30 cellular contexts compared by ENCODE assay signal in genomic region chr17:14060706-14061105, GRCh38.
"Had no signal": no experiment of that assay in that cellular context is flagged by ENCODE, and none has a peak within 500 bp of the region (broad histone marks: within the 10 kb centered on the region; RNA-seq: fewer than 3 reads in every experiment).

No MANE protein-coding gene starts in this region.

- H3K4me1 ChIP-seq: neural progenitor cell, right lobe of liver, testis, thyroid gland, transverse colon had no signal

- ATAC-seq: left colon; left lung; natural killer cell; right lobe of liver; stimulated activated memory B cell treated with anti-CD40 and anti-IgM and Interleukin-4, amounts not matched to agents 10 μg/mL and 1 μg/mL and 100 μg/mL, for 72 hours had no signal

- H3K27ac ChIP-seq: neural progenitor cell, neutrophil, ovary, right atrium auricular region, right lobe of liver, stomach, testis, thyroid gland, transverse colon, upper lobe of left lung, vagina had no signal

- H3K27me3 ChIP-seq: left lung, neural progenitor cell, neutrophil, ovary, right atrium auricular region, right lobe of liver, stomach, testis, thyroid gland, transverse colon, upper lobe of left lung, vagina had no signal

- FAIRE-seq: islet of Langerhans, kidney had no signal

- H3K9me3 ChIP-seq: neutrophil, ovary, right lobe of liver, stomach, testis, thyroid gland, transverse colon, upper lobe of left lung, vagina had no signal

- H3K36me3 ChIP-seq: left lung, neural progenitor cell, neutrophil, right atrium auricular region, right lobe of liver, thyroid gland, transverse colon, upper lobe of left lung, vagina had no signal

- H3K9ac ChIP-seq: neural progenitor cell had no signal

- H2AFZ ChIP-seq: neural progenitor cell had no signal

- DNase-seq: hypothalamus; immature natural killer cell; kidney; left colon; mesendoderm; naive B cell; natural killer cell; nephron progenitor cell; occipital lobe; ovary; right lobe of liver; stimulated activated CD4-positive, alpha-beta T cell treated with anti-CD3 and anti-CD28 coated beads, Interleukin-1b, Interleukin-23, amount 100 ng/mL, for 48 hours; stimulated activated CD4-positive, alpha-beta T cell treated with anti-CD3 and anti-CD28 coated beads, Interleukin-2, amount 100 ng/mL, for 48 hours; stimulated activated CD4-positive, alpha-beta T cell treated with anti-CD3 and anti-CD28 coated beads, Interleukin-4, amount 100 ng/mL, for 4 hours; stimulated activated CD8-positive, alpha-beta memory T cell treated with anti-CD3 and anti-CD28 coated beads, Interleukin-4, amount 100 ng/mL, for 48 hours; stimulated activated naive CD4-positive, alpha-beta T cell treated with Interleukin-2 at 50 U/mL for 16 hours; stomach; testis; thyroid gland; transverse colon; upper lobe of left lung had no signal

- H3K4me2 ChIP-seq: neural progenitor cell had no signal

- H3K4me3 ChIP-seq: left lung, lung, neural progenitor cell, ovary, right atrium auricular region, right lobe of liver, smooth muscle cell, stomach, testis, thyroid gland, transverse colon, upper lobe of left lung, vagina had no signal
